Comparison of ENCODE assay signal across 8 cellular contexts in the genomic region with DNA sequence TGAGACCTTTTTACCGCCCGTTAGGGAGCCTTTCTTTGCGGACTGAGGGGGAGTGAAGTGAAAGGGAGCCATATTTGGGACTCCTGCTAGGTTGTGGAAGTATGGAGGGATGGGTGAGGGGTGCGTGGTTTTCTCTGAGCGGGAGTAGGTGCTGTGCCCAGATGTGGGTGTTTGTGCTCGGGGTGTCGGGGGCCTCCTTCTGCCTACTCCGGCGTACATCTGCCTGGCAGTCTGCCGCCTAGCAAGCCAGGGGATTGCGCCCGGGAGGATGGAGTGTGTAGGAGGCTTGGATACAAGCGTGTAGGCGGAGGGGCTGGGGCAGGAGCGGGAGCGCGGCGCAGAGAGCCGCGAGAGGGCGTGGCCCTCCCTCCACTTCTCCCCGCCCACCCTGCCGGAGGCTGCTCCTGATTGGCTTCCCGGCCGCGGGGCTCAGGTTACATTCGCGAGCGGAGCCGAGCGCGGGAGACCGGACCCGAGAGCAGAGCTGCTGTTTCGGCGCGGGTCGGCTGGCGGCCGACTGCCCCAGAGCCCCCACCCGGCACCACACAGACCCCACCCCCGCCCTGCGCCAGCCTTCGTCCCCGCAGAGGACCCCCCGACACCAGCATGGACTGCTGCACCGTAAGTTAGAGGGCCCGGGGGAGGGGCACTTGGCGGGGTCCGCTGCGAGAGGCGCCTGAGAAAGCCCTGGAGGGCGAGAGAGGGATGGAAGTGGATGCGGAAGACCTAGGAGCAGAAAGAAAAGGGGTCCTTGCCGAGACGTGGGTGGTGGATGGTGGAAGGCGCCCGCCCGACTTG. TPM values are rescaled to one million over a fixed set of nuclear protein-coding genes. Genes with fewer than 3 reads are reported as not detected.
DNase-seq lines count a peak whose midpoint lies in the region; ATAC-seq and TF ChIP-seq lines count a peak whose summit lies in the region.

NRGN (plus strand) TSS at position 464 of the 798 bp plus-strand sequence; CDS start at position 607, 143 bp downstream.

- POLR2A ChIA-PET in RWPE1 (lab: Yijun Ruan, JAX; ENCODE audit: low non-redundant PET) = no interaction called here

- H3K27ac Mint-ChIP-seq in neural crest cell (ENCODE audit: unreplicated experiment) = peak within 1 kb of the TSS; percentile 79
- H3K27ac Mint-ChIP-seq in stimulated activated naive CD8-positive, alpha-beta T cell treated with anti-CD3 and anti-CD28 coated beads, Interleukin-15, amount 100 ng/mL, for 72 hours = peak within 1 kb of the TSS; percentile 55 to 62

- DNase-seq in EL = peak; percentile 91
- DNase-seq in H4 (ENCODE audit: low spot score) = peak; percentile 90
- peak; percentile 76 for DNase-seq in LHCN-M2 (ENCODE audit: low read depth)
- peak; percentile 97 for DNase-seq in RWPE1 (ENCODE audit: low spot score)
- peak; percentile 93 for DNase-seq in activated effector memory CD4-positive, alpha-beta T cell treated with anti-CD3 and anti-CD28 coated beads, Interleukin-2, amount 50 U/mL, for 16 hours
- DNase-seq in foreskin fibroblast = peak; percentile 88 to 96
- peak; percentile 90 for DNase-seq in neural crest cell (ENCODE audit: low read depth, low spot score)
- DNase-seq in stimulated activated naive CD8-positive, alpha-beta T cell treated with anti-CD3 and anti-CD28 coated beads, Interleukin-15, amount 100 ng/mL, for 72 hours = peak; percentile 80 to 84

- peak within 1 kb of the TSS; percentile 51 to 53 for H3K4me3 ChIP-seq in foreskin fibroblast (ENCODE audit: low read depth in 1 of 2, low read length in 2 of 2)

- H3K36me3 Mint-ChIP-seq in neural crest cell (ENCODE audit: low read depth) = no peaks in the 10 kb centered on the region

- ATAC-seq in stimulated activated naive CD8-positive, alpha-beta T cell treated with anti-CD3 and anti-CD28 coated beads, Interleukin-15, amount 100 ng/mL, for 72 hours = peak; percentile 91

- no peaks in the 10 kb centered on the region for H3K9me3 Mint-ChIP-seq in neural crest cell
- no peaks in the 10 kb centered on the region for H3K9me3 Mint-ChIP-seq in stimulated activated naive CD8-positive, alpha-beta T cell treated with anti-CD3 and anti-CD28 coated beads, Interleukin-15, amount 100 ng/mL, for 72 hours

- no peak within 1 kb of the TSS for H3K27ac ChIP-seq in RWPE1

- CTCF ChIA-PET in RWPE1 (lab: Yijun Ruan, JAX) = interaction anchor here (0.7 to 1.2 kb wide), 2 partner anchors 22 to 130 kb away, joined by 3 to 4 read pairs; no protein-coding TSS in a partner anchor

- TF ChIP-seq CTCF in RWPE1 (conservative IDR thresholded peaks at IDR 0.05; ENCODE audit: low read depth) = no peak
- no peak for TF ChIP-seq CTCF in foreskin fibroblast (IDR thresholded peaks at IDR 0.05; ENCODE audit: low read depth, low read length)
- no peak for TF ChIP-seq CTCF in neural crest cell (conservative IDR thresholded peaks at IDR 0.05)

- H3K4me1 Mint-ChIP-seq in neural crest cell = peaks cover 33% of the 10 kb centered on the region
- H3K4me1 Mint-ChIP-seq in stimulated activated naive CD8-positive, alpha-beta T cell treated with anti-CD3 and anti-CD28 coated beads, Interleukin-15, amount 100 ng/mL, for 72 hours = peaks cover 30% of the 10 kb centered on the region

- H3K27me3 Mint-ChIP-seq in neural crest cell (ENCODE audit: low read depth) = peaks cover 63% of the 10 kb centered on the region
- peaks cover 47% of the 10 kb centered on the region for H3K27me3 Mint-ChIP-seq in stimulated activated naive CD8-positive, alpha-beta T cell treated with anti-CD3 and anti-CD28 coated beads, Interleukin-15, amount 100 ng/mL, for 72 hours

- peak within 1 kb of the TSS; percentile 85 for H3K4me3 Mint-ChIP-seq in neural crest cell
- H3K4me3 Mint-ChIP-seq in stimulated activated naive CD8-positive, alpha-beta T cell treated with anti-CD3 and anti-CD28 coated beads, Interleukin-15, amount 100 ng/mL, for 72 hours = peak within 1 kb of the TSS; percentile 84 to 93

RNA-seq across cellular contexts. Expression of gene NRGN, which starts in this region (rescaled TPM):
- total RNA-seq in H4 (2014; rRNA removed; shearing (Covaris generic)) = 7.1 and 9.4 TPM in 2 replicates
- 2.4 and 3.8 TPM in 2 replicates for total RNA-seq in LHCN-M2 (2014; rRNA removed)
- polyA plus RNA-seq in LHCN-M2 (2012) = 7.9 TPM
- total RNA-seq in neural crest cell = 30.3 and 30.7 TPM in 2 replicates
